Comparison of ENCODE assay signal across 2 cellular contexts in genomic region chr4:94411296-94411695, GRCh38.
TF ChIP-seq lines count a peak whose summit lies in the region.

No MANE protein-coding gene starts in this region.

TF ChIP-seq in HepG2, 621 proteins besides CTCF, POLR2A, EP300 and RAD21:
- TF ChIP-seq ZNF839 (CRISPR knock-in tag; IDR thresholded peaks at IDR 0.05; ENCODE audit: borderline replicate concordance) = no peak

TF ChIP-seq in WTC11, 78 proteins besides CTCF, POLR2A, EP300 and RAD21:
- TF ChIP-seq NFE2L1 (CRISPR knock-in tag; IDR thresholded peaks at IDR 0.05) = no peak
- TF ChIP-seq GTF2I (CRISPR knock-in tag; conservative IDR thresholded peaks at IDR 0.05) = no peak
- TF ChIP-seq TCF7 (CRISPR knock-in tag; IDR thresholded peaks at IDR 0.05; ENCODE audit: low read depth) = no peak
